Comparison of ENCODE assay signal across 22 cellular contexts in the genomic region with DNA sequence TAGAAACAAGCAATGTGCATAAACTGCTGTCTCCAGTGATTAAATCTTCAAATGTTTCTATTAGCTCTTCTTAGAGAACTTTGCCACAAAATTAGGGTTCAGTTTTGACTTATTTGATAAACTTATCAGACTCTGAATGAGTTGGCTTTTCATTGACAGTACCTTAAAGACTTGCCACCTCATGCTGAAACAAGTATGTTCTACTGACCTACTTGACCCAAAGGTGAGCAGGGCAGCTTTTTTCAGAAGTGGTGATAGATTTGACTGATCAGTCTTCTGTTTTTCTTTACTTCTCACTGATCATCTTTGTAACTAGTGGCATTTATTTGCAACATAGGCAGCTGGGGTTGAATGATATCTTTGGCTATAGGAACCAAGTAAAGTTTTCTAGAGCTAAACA. TPM values are rescaled to one million over a fixed set of nuclear protein-coding genes. Genes with fewer than 3 reads are reported as not detected.
A peak's percentile ranks its signal among the peaks of the same experiment; 100 is the strongest.
DNase-seq lines count a peak whose midpoint lies in the region; ATAC-seq, FAIRE-seq and TF ChIP-seq lines count a peak whose summit lies in the region.
"Had no signal": no experiment of that assay in that cellular context is flagged by ENCODE, and none has a peak within 500 bp of the region (broad histone marks: within the 10 kb centered on the region; RNA-seq: fewer than 3 reads in every experiment).

No MANE protein-coding gene starts in this region.

- H3K9me3 Mint-ChIP-seq in stimulated activated effector memory CD8-positive, alpha-beta T cell treated with anti-CD3 and anti-CD28 coated beads, Interleukin-12 subunit alpha, Interleukin-12 subunit beta, amount 100 ng/mL, for 72 hours = no peaks in the 10 kb centered on the region
- H3K9me3 Mint-ChIP-seq: CD4-positive, alpha-beta T cell; CD8-positive, alpha-beta T cell had no signal

- H3K36me3 Mint-ChIP-seq in stimulated activated effector memory CD8-positive, alpha-beta T cell treated with anti-CD3 and anti-CD28 coated beads, Interleukin-12 subunit alpha, Interleukin-12 subunit beta, amount 100 ng/mL, for 72 hours = no peaks in the 10 kb centered on the region

- ATAC-seq in stimulated activated effector memory CD8-positive, alpha-beta T cell treated with anti-CD3 and anti-CD28 coated beads, Interleukin-12 subunit alpha, Interleukin-12 subunit beta, amount 100 ng/mL, for 72 hours = peak; percentile 58
- ATAC-seq: CD8-positive, alpha-beta T cell had no signal

- intact Hi-C loops in left ventricle myocardium inferior (cut with micrococcal nuclease) (no loop called here), cardiac septum (cut with DNase I) (no loop called here)

- no peaks in the 10 kb centered on the region for H3K27me3 ChIP-seq in left ventricle myocardium inferior (ENCODE audit: low read depth)
- H3K27me3 ChIP-seq: BLaER1 treated with 17β-estradiol and CSF1 and Interleukin-3, amounts not matched to agents 10 nM and 100 nM had no signal

- peak; percentile 34 for DNase-seq in NCI-H2227 (lab: John Stamatoyannopoulos, UW; ENCODE audit: unreplicated experiment)
- DNase-seq in NCI-H2227 treated with DMSO at 0.1 percent for 48 hours (lab: John Stamatoyannopoulos, UW) = no peak
- DNase-seq in left ventricle myocardium inferior = no peak
- no peak for DNase-seq in cardiac septum (ENCODE audit: low spot score)
- no peak for DNase-seq in stimulated activated effector memory CD8-positive, alpha-beta T cell treated with anti-CD3 and anti-CD28 coated beads, Interleukin-12 subunit alpha, Interleukin-12 subunit beta, amount 100 ng/mL, for 72 hours (ENCODE audit: low spot score in 2 of 2)
- no peak for DNase-seq in H54 (ENCODE audit: insufficient read length, low spot score)
- DNase-seq: AML-193; Caco-2; Calu3; CD4-positive, alpha-beta T cell; CD8-positive, alpha-beta T cell; DMS79 treated with DMSO at 0.1 percent for 48 hours; GF-D8 had no signal

- no peaks in the 10 kb centered on the region for H3K36me3 ChIP-seq in left ventricle myocardium inferior

- TF ChIP-seq POLR2A in H54 (IDR thresholded peaks at IDR 0.05; ENCODE audit: low read depth, low read length) = no peak

- H3K27ac Mint-ChIP-seq in stimulated activated effector memory CD8-positive, alpha-beta T cell treated with anti-CD3 and anti-CD28 coated beads, Interleukin-12 subunit alpha, Interleukin-12 subunit beta, amount 100 ng/mL, for 72 hours = no peak overlapping the region
- H3K27ac Mint-ChIP-seq: B cell; CD4-positive, alpha-beta T cell; CD8-positive, alpha-beta T cell had no signal

- H3K27ac ChIP-seq in left ventricle myocardium inferior (replicated peaks) = peak overlapping the region; percentile 25
- H3K27ac ChIP-seq: 22Rv1; A549; BLaER1 treated with 17β-estradiol and CSF1 and Interleukin-3, amounts not matched to agents 10 nM and 100 nM; C4-2B had no signal

- peaks cover 44% of the 10 kb centered on the region for H3K4me1 Mint-ChIP-seq in stimulated activated effector memory CD8-positive, alpha-beta T cell treated with anti-CD3 and anti-CD28 coated beads, Interleukin-12 subunit alpha, Interleukin-12 subunit beta, amount 100 ng/mL, for 72 hours

- H3K4me3 Mint-ChIP-seq in stimulated activated effector memory CD8-positive, alpha-beta T cell treated with anti-CD3 and anti-CD28 coated beads, Interleukin-12 subunit alpha, Interleukin-12 subunit beta, amount 100 ng/mL, for 72 hours = no peak overlapping the region
- H3K4me3 Mint-ChIP-seq: B cell; CD4-positive, alpha-beta T cell; CD8-positive, alpha-beta T cell had no signal

- no peak for FAIRE-seq in H54 (lab: Jason Lieb, UNC)
- FAIRE-seq: A549, D721Med, G401.6, GM12892, GM18507 had no signal

- no peak overlapping the region for H3K4me3 ChIP-seq in left ventricle myocardium inferior
- H3K4me3 ChIP-seq: A549; BLaER1 treated with 17β-estradiol and CSF1 and Interleukin-3, amounts not matched to agents 10 nM and 100 nM had no signal

- H3K9me3 ChIP-seq in left ventricle myocardium inferior (replicated peaks) = no peaks in the 10 kb centered on the region
- H3K9me3 ChIP-seq: A549, Caco-2 had no signal

- TF ChIP-seq CTCF in left ventricle myocardium inferior (IDR thresholded peaks at IDR 0.05; ENCODE audit: borderline replicate concordance) = no peak

- peaks cover 57% of the 10 kb centered on the region for H3K4me1 ChIP-seq in left ventricle myocardium inferior

RNA-seq across cellular contexts. Expression of gene ZNF277, which starts 7.8 kb away (rescaled TPM):
- total RNA-seq in left ventricle myocardium inferior (14.6 TPM), cardiac septum (16.3 TPM)

RNA-seq across cellular contexts. Expression of gene DOCK4, which starts 8.1 kb away (rescaled TPM):
- total RNA-seq in left ventricle myocardium inferior (15.2 TPM), cardiac septum (18.5 TPM)
